24 cellular contexts compared by ENCODE assay signal in genomic region chrX:8455600-8455999, GRCh38. TPM values are rescaled to one million over a fixed set of nuclear protein-coding genes. Genes with fewer than 3 reads are reported as not detected.
A peak's percentile ranks its signal among the peaks of the same experiment; 100 is the strongest.
DNase-seq lines count a peak whose midpoint lies in the region; ATAC-seq and TF ChIP-seq lines count a peak whose summit lies in the region.
"Had no signal": no experiment of that assay in that cellular context is flagged by ENCODE, and none has a peak within 500 bp of the region (broad histone marks: within the 10 kb centered on the region; RNA-seq: fewer than 3 reads in every experiment).

No MANE protein-coding gene starts in this region.

- no peaks in the 10 kb centered on the region for H3K4me1 ChIP-seq in foreskin keratinocyte
- H3K4me1 ChIP-seq in ascending aorta, result no peaks in the 10 kb centered on the region
- H3K4me1 ChIP-seq in gastrocnemius medialis, result no peaks in the 10 kb centered on the region
- H3K4me1 ChIP-seq: upper lobe of left lung had no signal

- no peak for ATAC-seq in foreskin keratinocyte
- no peak for ATAC-seq in HG03457 (IDR thresholded peaks at IDR 0.05; ENCODE audit: unreplicated experiment)
- ATAC-seq in gastrocnemius medialis, result no peak
- ATAC-seq: left lobe of liver had no signal

- DNase-seq in 8988T (peak; percentile 23), HPDE6-E6E7 (ENCODE audit: extremely low spot score) (peak; percentile 1), WERI-Rb-1 (no peak), foreskin keratinocyte (no peak), ascending aorta (ENCODE audit: low spot score in 2 of 2) (no peak), KBM-7 (no peak), gastrocnemius medialis (no peak)
- DNase-seq: activated CD4-positive, alpha-beta memory T cell treated with anti-CD3 and anti-CD28 coated beads for 36 hours; activated CD4-positive, CD25-positive, alpha-beta regulatory T cell; activated effector memory CD4-positive, alpha-beta T cell treated with Interleukin-2 at 50 U/mL for 16 hours; activated naive CD8-positive, alpha-beta T cell treated with anti-CD3 and anti-CD28 coated beads, Interleukin-2, amount 10 ng/mL, durations not matched to agents 7 days and 5 days; C1 segment of cervical spinal cord; head of caudate nucleus; MV-4-11; naive B cell; NCI-H1694 treated with DMSO at 0.1 percent for 48 hours; NCI-H2171 treated with DMSO at 0.1 percent for 48 hours; NCI-H774; ovary; upper lobe of left lung had no signal

- no peak for TF ChIP-seq POLR2A in gastrocnemius medialis (IDR thresholded peaks at IDR 0.05)

- H3K36me3 ChIP-seq in WERI-Rb-1 (no peaks in the 10 kb centered on the region), ascending aorta (no peaks in the 10 kb centered on the region), gastrocnemius medialis (no peaks in the 10 kb centered on the region)
- H3K36me3 ChIP-seq: ovary, upper lobe of left lung had no signal

- H3K27ac ChIP-seq in WERI-Rb-1 (no peak overlapping the region), foreskin keratinocyte (no peak overlapping the region), ascending aorta (no peak overlapping the region), gastrocnemius medialis (no peak overlapping the region)
- H3K27ac ChIP-seq: ovary, upper lobe of left lung had no signal

- intact Hi-C loops in ascending aorta (cut with DNase I), result loop anchor here (10.0 kb wide), 1 partner anchor 71 kb away; no protein-coding TSS in a partner anchor
- intact Hi-C loops in gastrocnemius medialis (cut with DNase I; ENCODE audit: low total_unique reads), result no loop called here

- H3K27me3 ChIP-seq in WERI-Rb-1 (ENCODE audit: insufficient read depth, low read depth, severe bottlenecking), result no peaks in the 10 kb centered on the region
- no peaks in the 10 kb centered on the region for H3K27me3 ChIP-seq in foreskin keratinocyte
- H3K27me3 ChIP-seq in ascending aorta, result no peaks in the 10 kb centered on the region
- H3K27me3 ChIP-seq in gastrocnemius medialis, result no peaks in the 10 kb centered on the region
- H3K27me3 ChIP-seq: ovary, upper lobe of left lung had no signal

- TF ChIP-seq CTCF in WERI-Rb-1 (IDR thresholded peaks at IDR 0.05; ENCODE audit: low read depth, low read length) (peak; percentile 64), foreskin keratinocyte (conservative IDR thresholded peaks at IDR 0.05) (peak; percentile 34), ascending aorta (IDR thresholded peaks at IDR 0.05) (peak in 1 of 3 experiments; percentile 11), gastrocnemius medialis (IDR thresholded peaks at IDR 0.05 in 4 of 5, conservative IDR thresholded peaks at IDR 0.05 in 1 of 5) (no peak)

- in situ Hi-C loops in KBM-7 (cut with MboI; ENCODE audit: low pct_unique_long_range_greater_than_20kb, low sequenced_read_pairs) (no loop called here), gastrocnemius medialis (cut with MboI; ENCODE audit: low sequenced_read_pairs in 4 of 4) (no loop called here)

- H3K9me3 ChIP-seq in WERI-Rb-1 (ENCODE audit: severe bottlenecking) (no peaks in the 10 kb centered on the region), ascending aorta (no peaks in the 10 kb centered on the region), gastrocnemius medialis (no peaks in the 10 kb centered on the region)
- H3K9me3 ChIP-seq: ovary, upper lobe of left lung had no signal

- H3K4me3 ChIP-seq in WERI-Rb-1 (ENCODE audit: low read depth, low read length) (no peak overlapping the region), ascending aorta (no peak overlapping the region), gastrocnemius medialis (no peak overlapping the region)
- H3K4me3 ChIP-seq: ovary, upper lobe of left lung had no signal

RNA-seq across cellular contexts. Expression of gene VCX3B, which starts 9.0 kb away (rescaled TPM):
- total RNA-seq in foreskin keratinocyte, result not detected in 2 replicates
- polyA plus RNA-seq in foreskin keratinocyte, result not detected in 2 replicates
- total RNA-seq in ascending aorta, result not detected
- not detected for total RNA-seq in gastrocnemius medialis
- total RNA-seq: activated CD4-positive, alpha-beta memory T cell treated with anti-CD3 and anti-CD28 coated beads for 36 hours; activated naive CD8-positive, alpha-beta T cell treated with anti-CD3 and anti-CD28 coated beads, Interleukin-2, amount 10 ng/mL, durations not matched to agents 7 days and 5 days; left lobe of liver; mesenteric fat pad; ovary had no signal
- polyA plus RNA-seq: AG04450, ovary had no signal

Comparison
In these comparisons a context has a peak if more than half of its experiments do, and no peak if none do; other contexts are left out.
1. DNase-seq: peak in 8988T (single experiment) and HPDE6-E6E7 (single experiment); none in WERI-Rb-1 (single experiment), foreskin keratinocyte (0 of 2), ascending aorta (0 of 2), KBM-7 (single experiment) and gastrocnemius medialis (0 of 2).
2. CTCF ChIP-seq: peak in WERI-Rb-1 (single experiment) and foreskin keratinocyte (single experiment); none in gastrocnemius medialis (0 of 5).